ENCODE assay signal across 10 cellular contexts in the genomic region with DNA sequence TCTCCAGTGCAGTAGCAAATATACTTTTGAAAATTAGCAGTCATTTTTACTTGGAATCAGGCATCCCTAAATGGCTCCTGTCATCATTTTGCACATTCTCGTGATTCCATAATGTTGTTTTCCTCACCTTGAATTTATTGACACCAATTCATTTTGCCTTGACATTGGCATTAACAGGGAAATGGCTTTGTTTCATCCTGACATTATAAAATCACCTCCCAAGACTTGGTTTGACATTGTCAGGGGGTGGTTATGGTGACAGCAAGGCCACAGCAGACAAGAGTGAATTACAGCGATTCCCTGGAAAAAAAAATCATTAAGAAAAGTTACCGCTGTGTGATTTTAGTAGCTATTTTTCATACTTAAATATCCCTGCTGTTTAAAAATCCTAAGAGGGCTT.
ATAC-seq and TF ChIP-seq lines count a peak whose summit lies in the region.
"Had no signal": no experiment of that assay in that cellular context is flagged by ENCODE, and none has a peak within 500 bp of the region (broad histone marks: within the 10 kb centered on the region; RNA-seq: fewer than 3 reads in every experiment).

No MANE protein-coding gene starts in this region.

- no peak for TF ChIP-seq CTCF in neural cell (IDR thresholded peaks at IDR 0.05; ENCODE audit: poor library complexity, severe bottlenecking)

- H3K79me2 ChIP-seq in neural cell (replicated peaks; ENCODE audit: insufficient read depth, low read length): no peaks in the 10 kb centered on the region

- no peaks in the 10 kb centered on the region for H4K20me1 ChIP-seq in neural cell (ENCODE audit: insufficient read depth)
- H4K20me1 ChIP-seq: BLaER1; BLaER1 treated with 17β-estradiol and CSF1 and Interleukin-3, amounts not matched to agents 10 nM and 100 nM had no signal

- ATAC-seq in GM18909 (IDR thresholded peaks at IDR 0.05; ENCODE audit: poor library complexity, unreplicated experiment): no peak
- ATAC-seq: A549; CD8-positive, alpha-beta T cell had no signal

- TF ChIP-seq RAD21 in neural cell (conservative IDR thresholded peaks at IDR 0.05): no peak

- H3F3A ChIP-seq in neural cell (ENCODE audit: insufficient read depth, low read length, poor library complexity, severe bottlenecking): no peaks in the 10 kb centered on the region

- no peaks in the 10 kb centered on the region for H3K9me2 ChIP-seq in neural cell (ENCODE audit: insufficient read depth, low read length)

- no peaks in the 10 kb centered on the region for H3K9me3 ChIP-seq in neural cell (ENCODE audit: low read length)
- H3K9me3 ChIP-seq: A549; BE2C; BLaER1; BLaER1 treated with 17β-estradiol and CSF1 and Interleukin-3, amounts not matched to agents 10 nM and 100 nM; Caco-2 had no signal

- no peak overlapping the region for H3K4me3 ChIP-seq in neural cell (ENCODE audit: low read length)
- H3K4me3 ChIP-seq: A549; BLaER1; BLaER1 treated with 17β-estradiol and CSF1 and Interleukin-3, amounts not matched to agents 10 nM and 100 nM had no signal

- TF ChIP-seq EP300 in neural cell (conservative IDR thresholded peaks at IDR 0.05; ENCODE audit: poor library complexity, severe bottlenecking): peak; percentile 79

- no peak overlapping the region for H2AFZ ChIP-seq in neural cell (ENCODE audit: low read depth, low read length)

- H3K9ac ChIP-seq in neural cell (ENCODE audit: low read length): no peak overlapping the region
- H3K9ac ChIP-seq: BLaER1; BLaER1 treated with 17β-estradiol and CSF1 and Interleukin-3, amounts not matched to agents 10 nM and 100 nM had no signal

- H3K36me3 ChIP-seq in neural cell (ENCODE audit: insufficient read depth, low read length): no peaks in the 10 kb centered on the region
- H3K36me3 ChIP-seq: BE2C; BLaER1; BLaER1 treated with 17β-estradiol and CSF1 and Interleukin-3, amounts not matched to agents 10 nM and 100 nM had no signal

- no peaks in the 10 kb centered on the region for H3K27me3 ChIP-seq in neural cell (ENCODE audit: insufficient read depth, low read depth, low read length)
- H3K27me3 ChIP-seq: BE2C; BLaER1; BLaER1 treated with 17β-estradiol and CSF1 and Interleukin-3, amounts not matched to agents 10 nM and 100 nM had no signal

- no peak overlapping the region for H3K27ac ChIP-seq in neural cell (ENCODE audit: low read length)
- H3K27ac ChIP-seq: 22Rv1; A549; BLaER1; BLaER1 treated with 17β-estradiol and CSF1 and Interleukin-3, amounts not matched to agents 10 nM and 100 nM; C4-2B had no signal

- no peak overlapping the region for H3K4me2 ChIP-seq in neural cell (ENCODE audit: low read length)
- H3K4me2 ChIP-seq: A549; BLaER1; BLaER1 treated with 17β-estradiol and CSF1 and Interleukin-3, amounts not matched to agents 10 nM and 100 nM had no signal

TF ChIP-seq in neural cell, 6 proteins besides CTCF, POLR2A, EP300 and RAD21:
- no peak for TF ChIP-seq TAF1 (IDR thresholded peaks at IDR 0.05; ENCODE audit: low read depth)
- TF ChIP-seq SMC3 (conservative IDR thresholded peaks at IDR 0.05; ENCODE audit: poor library complexity): no peak
- TF ChIP-seq POLR2AphosphoS5 (IDR thresholded peaks at IDR 0.05): peak; percentile 69
- TF ChIP-seq, protein P1, sequence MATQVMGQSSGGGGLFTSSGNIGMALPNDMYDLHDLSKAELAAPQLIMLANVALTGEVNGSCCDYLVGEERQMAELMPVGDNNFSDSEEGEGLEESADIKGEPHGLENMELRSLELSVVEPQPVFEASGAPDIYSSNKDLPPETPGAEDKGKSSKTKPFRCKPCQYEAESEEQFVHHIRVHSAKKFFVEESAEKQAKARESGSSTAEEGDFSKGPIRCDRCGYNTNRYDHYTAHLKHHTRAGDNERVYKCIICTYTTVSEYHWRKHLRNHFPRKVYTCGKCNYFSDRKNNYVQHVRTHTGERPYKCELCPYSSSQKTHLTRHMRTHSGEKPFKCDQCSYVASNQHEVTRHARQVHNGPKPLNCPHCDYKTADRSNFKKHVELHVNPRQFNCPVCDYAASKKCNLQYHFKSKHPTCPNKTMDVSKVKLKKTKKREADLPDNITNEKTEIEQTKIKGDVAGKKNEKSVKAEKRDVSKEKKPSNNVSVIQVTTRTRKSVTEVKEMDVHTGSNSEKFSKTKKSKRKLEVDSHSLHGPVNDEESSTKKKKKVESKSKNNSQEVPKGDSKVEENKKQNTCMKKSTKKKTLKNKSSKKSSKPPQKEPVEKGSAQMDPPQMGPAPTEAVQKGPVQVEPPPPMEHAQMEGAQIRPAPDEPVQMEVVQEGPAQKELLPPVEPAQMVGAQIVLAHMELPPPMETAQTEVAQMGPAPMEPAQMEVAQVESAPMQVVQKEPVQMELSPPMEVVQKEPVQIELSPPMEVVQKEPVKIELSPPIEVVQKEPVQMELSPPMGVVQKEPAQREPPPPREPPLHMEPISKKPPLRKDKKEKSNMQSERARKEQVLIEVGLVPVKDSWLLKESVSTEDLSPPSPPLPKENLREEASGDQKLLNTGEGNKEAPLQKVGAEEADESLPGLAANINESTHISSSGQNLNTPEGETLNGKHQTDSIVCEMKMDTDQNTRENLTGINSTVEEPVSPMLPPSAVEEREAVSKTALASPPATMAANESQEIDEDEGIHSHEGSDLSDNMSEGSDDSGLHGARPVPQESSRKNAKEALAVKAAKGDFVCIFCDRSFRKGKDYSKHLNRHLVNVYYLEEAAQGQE (IDR thresholded peaks at IDR 0.05; ENCODE audit: borderline replicate concordance): peak; percentile 65
